Comparison of ENCODE assay signal across 6 cellular contexts in genomic region chr14:24216876-24217275, GRCh38. TPM values are rescaled to one million over a fixed set of nuclear protein-coding genes. Genes with fewer than 3 reads are reported as not detected.
DNase-seq lines count a peak whose midpoint lies in the region; ATAC-seq, FAIRE-seq and TF ChIP-seq lines count a peak whose summit lies in the region.
"Not testable (repeated sequence)": the region's sequence is repeated elsewhere in the genome, so short reads cannot be mapped to it uniquely, and the experiment has no call there.
"Had no signal": no experiment of that assay in that cellular context is flagged by ENCODE, and none has a peak within 500 bp of the region (broad histone marks: within the 10 kb centered on the region; RNA-seq: fewer than 3 reads in every experiment).

No MANE protein-coding gene starts in this region.

- peaks cover 30% of the 10 kb centered on the region for H3K79me2 ChIP-seq in endothelial cell of umbilical vein (ENCODE audit: control insufficient read depth, insufficient read depth, low read length)

- H3K9me1 ChIP-seq in endothelial cell of umbilical vein (replicated peaks; ENCODE audit: control insufficient read depth, extremely low read depth, insufficient read depth, low read length) = not testable (repeated sequence)

- H3K27ac Mint-ChIP-seq in Caco-2 (ENCODE audit: unreplicated experiment) = not testable (repeated sequence)
- H3K27ac Mint-ChIP-seq in activated CD4-positive, alpha-beta T cell treated with anti-CD3 and anti-CD28 coated beads for 36 hours = peak overlapping the region; percentile 95
- H3K27ac Mint-ChIP-seq in activated T-helper 17 cell treated with anti-CD3 and anti-CD28 coated beads, Interleukin-2, amount 50 U/mL, for 72 hours = peak overlapping the region; percentile 88
- H3K27ac Mint-ChIP-seq in natural killer cell treated with Interleukin-12 subunit alpha and Interleukin-12 subunit beta and Interleukin-15 and Interleukin-18, amount 100 ng/mL, for 72 hours = peak overlapping the region; percentile 97 to 99

- peaks cover 49% of the 10 kb centered on the region for H3K36me3 Mint-ChIP-seq in Caco-2 (ENCODE audit: insufficient read depth, unreplicated experiment)
- peaks cover 24% of the 10 kb centered on the region for H3K36me3 Mint-ChIP-seq in activated CD4-positive, alpha-beta T cell treated with anti-CD3 and anti-CD28 coated beads for 36 hours (ENCODE audit: low read depth)
- peaks cover 58% of the 10 kb centered on the region for H3K36me3 Mint-ChIP-seq in activated T-helper 17 cell treated with anti-CD3 and anti-CD28 coated beads, Interleukin-2, amount 50 U/mL, for 72 hours (ENCODE audit: low read depth)
- not testable (repeated sequence) for H3K36me3 Mint-ChIP-seq in natural killer cell treated with Interleukin-12 subunit alpha and Interleukin-12 subunit beta and Interleukin-15 and Interleukin-18, amount 100 ng/mL, for 72 hours

- H3K4me3 ChIP-seq in Caco-2 (ENCODE audit: low read depth, low read length); endothelial cell of umbilical vein (replicated peaks in 1 of 3; ENCODE audit: insufficient read depth in 1 of 3, low read depth in 1 of 3, low read length in 3 of 3): not testable (repeated sequence)

- not testable (repeated sequence) for DNase-seq in Caco-2; activated CD4-positive, alpha-beta T cell treated with anti-CD3 and anti-CD28 coated beads for 36 hours; endothelial cell of umbilical vein (ENCODE audit: low read depth, low spot score); natural killer cell treated with Interleukin-12 subunit alpha and Interleukin-12 subunit beta and Interleukin-15 and Interleukin-18, amount 100 ng/mL, for 72 hours (ENCODE audit: low spot score)

- TF ChIP-seq CTCF in Caco-2 (IDR thresholded peaks at IDR 0.05; ENCODE audit: insufficient read depth in 1 of 2, low read depth in 1 of 2, low read length in 1 of 2, severe bottlenecking in 1 of 2, unreplicated experiment in 1 of 2); endothelial cell of umbilical vein (IDR thresholded peaks at IDR 0.05; ENCODE audit: extremely low read depth in 1 of 2, insufficient read depth in 1 of 2, low read depth in 1 of 2, low read length in 2 of 2): not testable (repeated sequence)

- dilution Hi-C loops in endothelial cell of umbilical vein (cut with MboI; ENCODE audit: extremely low pct_ligation_motif_present, low sequenced_read_pairs) = not testable (repeated sequence)

- FAIRE-seq in endothelial cell of umbilical vein (lab: Jason Lieb, UNC) = peak; percentile 64

- H3K9me3 Mint-ChIP-seq in Caco-2 (ENCODE audit: unreplicated experiment); activated CD4-positive, alpha-beta T cell treated with anti-CD3 and anti-CD28 coated beads for 36 hours (ENCODE audit: low read depth); activated T-helper 17 cell treated with anti-CD3 and anti-CD28 coated beads, Interleukin-2, amount 50 U/mL, for 72 hours; natural killer cell treated with Interleukin-12 subunit alpha and Interleukin-12 subunit beta and Interleukin-15 and Interleukin-18, amount 100 ng/mL, for 72 hours: not testable (repeated sequence)

- peaks cover 12% of the 10 kb centered on the region for H3K4me1 ChIP-seq in Caco-2
- peaks cover 11% of the 10 kb centered on the region for H3K4me1 ChIP-seq in endothelial cell of umbilical vein (ENCODE audit: control insufficient read depth, extremely low read depth, insufficient read depth, low read length)

- not testable (repeated sequence) for H4K20me1 ChIP-seq in endothelial cell of umbilical vein (replicated peaks; ENCODE audit: control insufficient read depth, extremely low read depth, insufficient read depth, low read length)

- H3K27me3 ChIP-seq in Caco-2 (replicated peaks; ENCODE audit: control insufficient read depth, insufficient read depth, low read length); endothelial cell of umbilical vein (ENCODE audit: control insufficient read depth in 2 of 2, insufficient read depth in 2 of 2, low read length in 2 of 2): not testable (repeated sequence)

- not testable (repeated sequence) for H3K4me2 ChIP-seq in endothelial cell of umbilical vein (ENCODE audit: insufficient read depth, low read length)

- peak overlapping the region; percentile 87 for H3K4me3 Mint-ChIP-seq in Caco-2 (ENCODE audit: unreplicated experiment)
- H3K4me3 Mint-ChIP-seq in activated CD4-positive, alpha-beta T cell treated with anti-CD3 and anti-CD28 coated beads for 36 hours; activated T-helper 17 cell treated with anti-CD3 and anti-CD28 coated beads, Interleukin-2, amount 50 U/mL, for 72 hours; natural killer cell treated with Interleukin-12 subunit alpha and Interleukin-12 subunit beta and Interleukin-15 and Interleukin-18, amount 100 ng/mL, for 72 hours: not testable (repeated sequence)

- intact Hi-C loops in Caco-2 (cut with micrococcal nuclease; ENCODE audit: unreplicated experiment) (loop anchor here (1.0 kb wide), 3 partner anchors 15 to 80 kb away; partner anchors contain the start of genes GMPR2, NEDD8 and TINF2), endothelial cell of umbilical vein (cut with micrococcal nuclease) (loop anchor here (1.0 to 5.0 kb wide), 5 partner anchors 25 to 214 kb away; partner anchors contain the start of genes RABGGTA and TINF2)
- intact Hi-C loops in activated CD4-positive, alpha-beta T cell treated with anti-CD3 and anti-CD28 coated beads for 36 hours (cut with DNase I, micrococcal nuclease) = loop anchor here (1.0 to 5.0 kb wide), 5 partner anchors 80 to 225 kb away; partner anchors contain the start of genes CBLN3 (in 1 of the 2), KHNYN (in 1 of the 2) and SDR39U1 (in 1 of the 2)

- not testable (repeated sequence) for ATAC-seq in activated CD4-positive, alpha-beta T cell treated with anti-CD3 and anti-CD28 coated beads for 36 hours; activated T-helper 17 cell treated with anti-CD3 and anti-CD28 coated beads, Interleukin-2, amount 50 U/mL, for 72 hours (replicated peaks); natural killer cell treated with Interleukin-12 subunit alpha and Interleukin-12 subunit beta and Interleukin-15 and Interleukin-18, amount 100 ng/mL, for 72 hours

- not testable (repeated sequence) for BruUV-seq in Caco-2 (replicated peaks; lab: Mats Ljungman, UMichigan); endothelial cell of umbilical vein (replicated peaks; lab: Mats Ljungman, UMichigan)

- not testable (repeated sequence) for H2AFZ ChIP-seq in endothelial cell of umbilical vein (ENCODE audit: low read depth, low read length)

- not testable (repeated sequence) for H3K27ac ChIP-seq in endothelial cell of umbilical vein (ENCODE audit: insufficient read depth, low read depth, low read length)

- H3K4me1 Mint-ChIP-seq in Caco-2 (ENCODE audit: low read depth, unreplicated experiment) = peaks cover 13% of the 10 kb centered on the region
- H3K4me1 Mint-ChIP-seq in activated CD4-positive, alpha-beta T cell treated with anti-CD3 and anti-CD28 coated beads for 36 hours = peaks cover 36% of the 10 kb centered on the region
- H3K4me1 Mint-ChIP-seq in activated T-helper 17 cell treated with anti-CD3 and anti-CD28 coated beads, Interleukin-2, amount 50 U/mL, for 72 hours = peaks cover 23% of the 10 kb centered on the region
- H3K4me1 Mint-ChIP-seq in natural killer cell treated with Interleukin-12 subunit alpha and Interleukin-12 subunit beta and Interleukin-15 and Interleukin-18, amount 100 ng/mL, for 72 hours (ENCODE audit: low read depth in 2 of 2) = peaks cover 27 to 37% of the 10 kb centered on the region in 2 donors

- H3K9ac ChIP-seq in endothelial cell of umbilical vein (replicated peaks; ENCODE audit: extremely low read depth, insufficient read depth, low read length) = not testable (repeated sequence)

- POLR2A ChIA-PET in Caco-2 (lab: Charles Lee); activated CD4-positive, alpha-beta T cell treated with anti-CD3 and anti-CD28 coated beads for 36 hours (lab: Charles Lee); endothelial cell of umbilical vein (lab: Charles Lee): not testable (repeated sequence)

- CTCF ChIA-PET in Caco-2 (lab: Charles Lee) = not testable (repeated sequence)
- CTCF ChIA-PET in activated CD4-positive, alpha-beta T cell treated with anti-CD3 and anti-CD28 coated beads for 36 hours (lab: Charles Lee) = interaction anchor here (1.6 to 2.2 kb wide), 7 partner anchors 8 to 81 kb away, joined by 4 to 35 read pairs (median 9); partner anchors contain the start of genes DHRS1, NOP9 and TINF2
- CTCF ChIA-PET in endothelial cell of umbilical vein (lab: Charles Lee) = interaction anchor here (1.8 kb wide), 1 partner anchor 54 kb away, joined by 12 read pairs; the partner anchor contains the start of gene RABGGTA

- H3K9me3 ChIP-seq in Caco-2; endothelial cell of umbilical vein (replicated peaks; ENCODE audit: control insufficient read depth, insufficient read depth, low read length): not testable (repeated sequence)

- not testable (repeated sequence) for TF ChIP-seq POLR2A in endothelial cell of umbilical vein (IDR thresholded peaks at IDR 0.05; ENCODE audit: low read depth, low read length)

- H3K36me3 ChIP-seq in Caco-2 (ENCODE audit: control insufficient read depth, insufficient read depth, low read length); endothelial cell of umbilical vein (ENCODE audit: control insufficient read depth in 2 of 2, extremely low read depth in 1 of 2, insufficient read depth in 2 of 2, low read length in 2 of 2): not testable (repeated sequence)

- H3K27me3 Mint-ChIP-seq in Caco-2 (ENCODE audit: insufficient read depth, unreplicated experiment); activated CD4-positive, alpha-beta T cell treated with anti-CD3 and anti-CD28 coated beads for 36 hours; activated T-helper 17 cell treated with anti-CD3 and anti-CD28 coated beads, Interleukin-2, amount 50 U/mL, for 72 hours; natural killer cell treated with Interleukin-12 subunit alpha and Interleukin-12 subunit beta and Interleukin-15 and Interleukin-18, amount 100 ng/mL, for 72 hours: not testable (repeated sequence)

RNA-seq across cellular contexts. Expression of gene MDP1, which starts 1.0 kb away (rescaled TPM):
- total RNA-seq in Caco-2 (2022) = 19.6 and 20.5 TPM in 2 replicates
- total RNA-seq in activated CD4-positive, alpha-beta T cell treated with anti-CD3 and anti-CD28 coated beads for 36 hours = 10 to 100 TPM in 1 of 2 experiments, 1 to 10 TPM in 1; 4.5 to 11.7 TPM
- total RNA-seq in activated T-helper 17 cell treated with anti-CD3 and anti-CD28 coated beads, Interleukin-2, amount 50 U/mL, for 72 hours = 1 to 10 TPM; 4.0 to 7.1 TPM
- total RNA-seq in endothelial cell of umbilical vein = 8.1 and 9.9 TPM in 2 replicates
- polyA plus RNA-seq in endothelial cell of umbilical vein = 21.4 and 22.7 TPM in 2 replicates
- 17.7 and 18.0 TPM in 2 replicates for polyA plus RNA-seq in endothelial cell of umbilical vein (2011; cell fraction: cytosol; rRNA removed)
- 15.4 and 17.5 TPM in 2 replicates for polyA plus RNA-seq in endothelial cell of umbilical vein (2011; cell fraction: nucleus; rRNA removed)
- polyA plus RNA-seq in endothelial cell of umbilical vein (2012) = 7.4 and 11.6 TPM in 2 replicates
- 1.5 and 5.3 TPM in 2 replicates for polyA minus RNA-seq in endothelial cell of umbilical vein
- 5.0 TPM for polyA minus RNA-seq in endothelial cell of umbilical vein (2011; cell fraction: cytosol; rRNA and poly(A)+ RNA removed)
- polyA minus RNA-seq in endothelial cell of umbilical vein (2011; cell fraction: nucleus; rRNA and poly(A)+ RNA removed) = 2.5 and 5.7 TPM in 2 replicates
- total RNA-seq in natural killer cell treated with Interleukin-12 subunit alpha and Interleukin-12 subunit beta and Interleukin-15 and Interleukin-18, amount 100 ng/mL, for 72 hours = 10 to 100 TPM in 1 of 2 donors, 1 to 10 TPM in 1; 9.1 to 11.3 TPM

RNA-seq across cellular contexts. Expression of gene CHMP4A, which starts 3.6 kb away (rescaled TPM):
- total RNA-seq in Caco-2 (2022) (57.7 and 58.7 TPM in 2 replicates), endothelial cell of umbilical vein (39.7 and 40.9 TPM in 2 replicates)
- total RNA-seq in activated CD4-positive, alpha-beta T cell treated with anti-CD3 and anti-CD28 coated beads for 36 hours = 10 to 100 TPM; 48.8 to 73.0 TPM
- total RNA-seq in activated T-helper 17 cell treated with anti-CD3 and anti-CD28 coated beads, Interleukin-2, amount 50 U/mL, for 72 hours = 10 to 100 TPM; 62.8 to 69.8 TPM
- polyA plus RNA-seq in endothelial cell of umbilical vein = 32.6 and 46.4 TPM in 2 replicates
- 65.5 and 78.6 TPM in 2 replicates for polyA plus RNA-seq in endothelial cell of umbilical vein (2011; cell fraction: cytosol; rRNA removed)
- polyA plus RNA-seq in endothelial cell of umbilical vein (2011; cell fraction: nucleus; rRNA removed) = 33.8 and 46.3 TPM in 2 replicates
- polyA plus RNA-seq in endothelial cell of umbilical vein (2012) = 45.3 and 52.3 TPM in 2 replicates
- polyA minus RNA-seq in endothelial cell of umbilical vein = 11.0 and 19.8 TPM in 2 replicates
- 7.4 TPM for polyA minus RNA-seq in endothelial cell of umbilical vein (2011; cell fraction: cytosol; rRNA and poly(A)+ RNA removed)
- 7.4 and 10.4 TPM in 2 replicates for polyA minus RNA-seq in endothelial cell of umbilical vein (2011; cell fraction: nucleus; rRNA and poly(A)+ RNA removed)
- 10 to 100 TPM; 66.2 to 95.0 TPM for total RNA-seq in natural killer cell treated with Interleukin-12 subunit alpha and Interleukin-12 subunit beta and Interleukin-15 and Interleukin-18, amount 100 ng/mL, for 72 hours

RNA-seq across cellular contexts. Expression of gene TSSK4, which starts 11.4 kb away (rescaled TPM):
- total RNA-seq in Caco-2 (2022) = not detected in 2 replicates
- under 1 TPM; 0.14 to 0.30 TPM for total RNA-seq in activated CD4-positive, alpha-beta T cell treated with anti-CD3 and anti-CD28 coated beads for 36 hours
- total RNA-seq in activated T-helper 17 cell treated with anti-CD3 and anti-CD28 coated beads, Interleukin-2, amount 50 U/mL, for 72 hours = under 1 TPM in 1 of 2 donors, not detected in 1; 0.82 TPM
- 0.42 and 0.74 TPM in 2 replicates for total RNA-seq in endothelial cell of umbilical vein
- polyA plus RNA-seq in endothelial cell of umbilical vein = 0.10 TPM in 1 of 2 replicates, not detected in the other
- not detected in 2 replicates for polyA plus RNA-seq in endothelial cell of umbilical vein (2011; cell fraction: cytosol; rRNA removed)
- polyA plus RNA-seq in endothelial cell of umbilical vein (2011; cell fraction: nucleus; rRNA removed) = 0.35 and 0.37 TPM in 2 replicates
- 0.98 and 1.4 TPM in 2 replicates for polyA plus RNA-seq in endothelial cell of umbilical vein (2012)
- 0.32 TPM in 1 of 2 replicates, not detected in the other for polyA minus RNA-seq in endothelial cell of umbilical vein
- polyA minus RNA-seq in endothelial cell of umbilical vein (2011; cell fraction: cytosol; rRNA and poly(A)+ RNA removed) = not detected
- polyA minus RNA-seq in endothelial cell of umbilical vein (2011; cell fraction: nucleus; rRNA and poly(A)+ RNA removed) = 0.91 and 0.96 TPM in 2 replicates
- under 1 TPM in 1 of 2 donors, not detected in 1; 0.95 TPM for total RNA-seq in natural killer cell treated with Interleukin-12 subunit alpha and Interleukin-12 subunit beta and Interleukin-15 and Interleukin-18, amount 100 ng/mL, for 72 hours
- total RNA-seq: H9 had no signal

RNA-seq across cellular contexts. Expression of gene NEDD8, which starts 15.3 kb away (rescaled TPM):
- total RNA-seq in Caco-2 (2022) (210 and 218 TPM in 2 replicates), endothelial cell of umbilical vein (243 and 261 TPM in 2 replicates)
- 100 to 1,000 TPM; 187 to 217 TPM for total RNA-seq in activated CD4-positive, alpha-beta T cell treated with anti-CD3 and anti-CD28 coated beads for 36 hours
- total RNA-seq in activated T-helper 17 cell treated with anti-CD3 and anti-CD28 coated beads, Interleukin-2, amount 50 U/mL, for 72 hours = 100 to 1,000 TPM; 128 to 243 TPM
- polyA plus RNA-seq in endothelial cell of umbilical vein = 316 and 329 TPM in 2 replicates
- 349 and 408 TPM in 2 replicates for polyA plus RNA-seq in endothelial cell of umbilical vein (2011; cell fraction: cytosol; rRNA removed)
- 122 and 144 TPM in 2 replicates for polyA plus RNA-seq in endothelial cell of umbilical vein (2011; cell fraction: nucleus; rRNA removed)
- 404 and 419 TPM in 2 replicates for polyA plus RNA-seq in endothelial cell of umbilical vein (2012)
- 140 and 164 TPM in 2 replicates for polyA minus RNA-seq in endothelial cell of umbilical vein
- 44.1 TPM for polyA minus RNA-seq in endothelial cell of umbilical vein (2011; cell fraction: cytosol; rRNA and poly(A)+ RNA removed)
- polyA minus RNA-seq in endothelial cell of umbilical vein (2011; cell fraction: nucleus; rRNA and poly(A)+ RNA removed) = 34.2 and 54.1 TPM in 2 replicates
- 100 to 1,000 TPM; 196 to 199 TPM for total RNA-seq in natural killer cell treated with Interleukin-12 subunit alpha and Interleukin-12 subunit beta and Interleukin-15 and Interleukin-18, amount 100 ng/mL, for 72 hours

RNA-seq across cellular contexts. Expression of gene GMPR2, which starts 15.9 kb away (rescaled TPM):
- total RNA-seq in Caco-2 (2022) (76.9 and 80.1 TPM in 2 replicates), endothelial cell of umbilical vein (58.1 and 62.4 TPM in 2 replicates)
- total RNA-seq in activated CD4-positive, alpha-beta T cell treated with anti-CD3 and anti-CD28 coated beads for 36 hours = 10 to 100 TPM; 56.7 to 59.6 TPM
- 10 to 100 TPM; 73.2 to 85.0 TPM for total RNA-seq in activated T-helper 17 cell treated with anti-CD3 and anti-CD28 coated beads, Interleukin-2, amount 50 U/mL, for 72 hours
- 50.0 and 61.8 TPM in 2 replicates for polyA plus RNA-seq in endothelial cell of umbilical vein
- 81.4 and 83.8 TPM in 2 replicates for polyA plus RNA-seq in endothelial cell of umbilical vein (2011; cell fraction: cytosol; rRNA removed)
- polyA plus RNA-seq in endothelial cell of umbilical vein (2011; cell fraction: nucleus; rRNA removed) = 104 and 112 TPM in 2 replicates
- polyA plus RNA-seq in endothelial cell of umbilical vein (2012) = 69.1 and 82.4 TPM in 2 replicates
- 92.0 and 99.1 TPM in 2 replicates for polyA minus RNA-seq in endothelial cell of umbilical vein
- 17.2 TPM for polyA minus RNA-seq in endothelial cell of umbilical vein (2011; cell fraction: cytosol; rRNA and poly(A)+ RNA removed)
- polyA minus RNA-seq in endothelial cell of umbilical vein (2011; cell fraction: nucleus; rRNA and poly(A)+ RNA removed) = 62.0 and 66.1 TPM in 2 replicates
- total RNA-seq in natural killer cell treated with Interleukin-12 subunit alpha and Interleukin-12 subunit beta and Interleukin-15 and Interleukin-18, amount 100 ng/mL, for 72 hours = 10 to 100 TPM; 40.5 to 54.5 TPM
